In the genomic region with DNA sequence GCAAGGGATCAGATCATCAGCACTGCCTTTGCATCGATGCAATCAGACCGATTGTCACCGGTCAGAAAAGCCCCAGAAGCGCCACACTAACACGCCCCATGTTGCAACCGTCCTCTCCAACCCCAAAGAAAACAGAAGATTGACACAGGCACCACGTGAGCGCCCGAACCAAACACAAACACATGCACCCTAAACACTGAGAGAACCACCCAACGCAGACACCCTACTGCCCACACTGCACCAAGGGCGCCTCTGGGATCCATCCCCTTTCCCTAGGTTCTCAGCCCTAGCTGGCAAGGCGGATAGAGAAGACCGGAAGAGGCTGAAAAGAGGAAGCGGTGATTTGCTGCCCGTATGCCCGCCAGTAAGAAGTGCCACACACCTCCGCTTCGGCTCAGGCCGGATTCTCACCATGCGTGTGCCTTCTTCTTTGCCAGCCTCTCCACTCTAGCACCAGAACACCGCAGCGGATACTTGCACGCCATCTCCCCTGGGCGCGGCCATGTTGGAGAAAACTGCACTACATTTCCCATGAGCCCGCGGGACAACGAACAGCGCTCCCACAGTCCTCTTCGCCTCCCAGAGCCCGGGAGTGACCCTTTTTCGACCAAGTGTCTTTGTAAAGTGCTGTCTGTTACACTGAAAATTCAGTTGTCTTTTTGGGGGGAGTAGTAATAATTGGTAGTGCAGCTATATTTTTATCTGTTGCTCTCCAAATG, we compare ENCODE assay signal across 1 cellular context.
TF ChIP-seq lines count a peak whose summit lies in the region.

A gene with protein sequence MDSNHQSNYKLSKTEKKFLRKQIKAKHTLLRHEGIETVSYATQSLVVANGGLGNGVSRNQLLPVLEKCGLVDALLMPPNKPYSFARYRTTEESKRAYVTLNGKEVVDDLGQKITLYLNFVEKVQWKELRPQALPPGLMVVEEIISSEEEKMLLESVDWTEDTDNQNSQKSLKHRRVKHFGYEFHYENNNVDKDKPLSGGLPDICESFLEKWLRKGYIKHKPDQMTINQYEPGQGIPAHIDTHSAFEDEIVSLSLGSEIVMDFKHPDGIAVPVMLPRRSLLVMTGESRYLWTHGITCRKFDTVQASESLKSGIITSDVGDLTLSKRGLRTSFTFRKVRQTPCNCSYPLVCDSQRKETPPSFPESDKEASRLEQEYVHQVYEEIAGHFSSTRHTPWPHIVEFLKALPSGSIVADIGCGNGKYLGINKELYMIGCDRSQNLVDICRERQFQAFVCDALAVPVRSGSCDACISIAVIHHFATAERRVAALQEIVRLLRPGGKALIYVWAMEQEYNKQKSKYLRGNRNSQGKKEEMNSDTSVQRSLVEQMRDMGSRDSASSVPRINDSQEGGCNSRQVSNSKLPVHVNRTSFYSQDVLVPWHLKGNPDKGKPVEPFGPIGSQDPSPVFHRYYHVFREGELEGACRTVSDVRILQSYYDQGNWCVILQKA (minus strand): TSS at position 517 of the 719 bp plus-strand sequence. CDS start 4,842 bp downstream, outside the sequence.

TF ChIP-seq in K562, 482 proteins besides CTCF, POLR2A, EP300 and RAD21 (continued from another document and continues in another):
- TF ChIP-seq, protein P1, sequence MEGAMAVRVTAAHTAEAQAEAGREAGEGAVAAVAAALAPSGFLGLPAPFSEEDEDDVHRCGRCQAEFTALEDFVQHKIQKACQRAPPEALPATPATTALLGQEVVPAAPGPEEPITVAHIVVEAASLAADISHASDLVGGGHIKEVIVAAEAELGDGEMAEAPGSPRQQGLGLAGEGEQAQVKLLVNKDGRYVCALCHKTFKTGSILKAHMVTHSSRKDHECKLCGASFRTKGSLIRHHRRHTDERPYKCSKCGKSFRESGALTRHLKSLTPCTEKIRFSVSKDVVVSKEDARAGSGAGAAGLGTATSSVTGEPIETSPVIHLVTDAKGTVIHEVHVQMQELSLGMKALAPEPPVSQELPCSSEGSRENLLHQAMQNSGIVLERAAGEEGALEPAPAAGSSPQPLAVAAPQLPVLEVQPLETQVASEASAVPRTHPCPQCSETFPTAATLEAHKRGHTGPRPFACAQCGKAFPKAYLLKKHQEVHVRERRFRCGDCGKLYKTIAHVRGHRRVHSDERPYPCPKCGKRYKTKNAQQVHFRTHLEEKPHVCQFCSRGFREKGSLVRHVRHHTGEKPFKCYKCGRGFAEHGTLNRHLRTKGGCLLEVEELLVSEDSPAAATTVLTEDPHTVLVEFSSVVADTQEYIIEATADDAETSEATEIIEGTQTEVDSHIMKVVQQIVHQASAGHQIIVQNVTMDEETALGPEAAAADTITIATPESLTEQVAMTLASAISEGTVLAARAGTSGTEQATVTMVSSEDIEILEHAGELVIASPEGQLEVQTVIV (CRISPR knock-in tag; IDR thresholded peaks at IDR 0.05; ENCODE audit: borderline replicate concordance) = no peak
- TF ChIP-seq SIX5 (IDR thresholded peaks at IDR 0.05; ENCODE audit: borderline replicate concordance in 1 of 2, insufficient read depth in 1 of 2, low read depth in 1 of 2, low read length in 2 of 2) (peak; percentile 90 to 93), TARDBP (IDR thresholded peaks at IDR 0.05) (no peak), ESRRB (CRISPR knock-in tag; IDR thresholded peaks at IDR 0.05; ENCODE audit: borderline replicate concordance) (no peak), ZFX (CRISPR knock-in tag; IDR thresholded peaks at IDR 0.05) (no peak), SOX6 (IDR thresholded peaks at IDR 0.05) (no peak), FOXP1 (CRISPR knock-in tag; IDR thresholded peaks at IDR 0.05) (peak; percentile 64; the same call in 1 of the 2 replicates), DDX20 (tag; IDR thresholded peaks at IDR 0.05; ENCODE audit: low read depth) (no peak), RCOR1 (IDR thresholded peaks at IDR 0.05; ENCODE audit: borderline replicate concordance in 1 of 2, low read depth in 2 of 2, low read length in 2 of 2) (0 out of 4 replicates have a peak, but pooled peaks have one; percentile 8 to 51), MCM2 (IDR thresholded peaks at IDR 0.05; ENCODE audit: low read depth) (no peak), MCM5 (IDR thresholded peaks at IDR 0.05; ENCODE audit: low read depth) (no peak), CBX8 (IDR thresholded peaks at IDR 0.05; ENCODE audit: borderline replicate concordance, extremely low read depth, low read depth, low read length, poor library complexity, severe bottlenecking) (no peak), PML (IDR thresholded peaks at IDR 0.05; ENCODE audit: low read length) (0 out of 2 replicates have a peak, but pooled peaks have one; percentile 13), NFATC3 (IDR thresholded peaks at IDR 0.05) (no peak), SMC3 (conservative IDR thresholded peaks at IDR 0.05; ENCODE audit: insufficient read depth, low read depth, low read length) (no peak), KLF6 (CRISPR knock-in tag; IDR thresholded peaks at IDR 0.05; ENCODE audit: borderline replicate concordance) (no peak), U2AF1 (optimal IDR thresholded peaks at IDR 0.05; ENCODE audit: low read depth, low read length) (no peak), ZNF274 (IDR thresholded peaks at IDR 0.05; ENCODE audit: borderline replicate concordance, low read depth, low read length) (no peak), ARID2 (IDR thresholded peaks at IDR 0.05) (no peak), JUN (IDR thresholded peaks at IDR 0.05; ENCODE audit: borderline replicate concordance, low read depth, low read length) (peak; percentile 70; the same call in 1 of the 2 replicates), JUN (CRISPR knock-in tag; IDR thresholded peaks at IDR 0.05; ENCODE audit: borderline replicate concordance) (no peak), COPS2 (conservative IDR thresholded peaks at IDR 0.05) (no peak), ZNF780A (CRISPR knock-in tag; IDR thresholded peaks at IDR 0.05) (no peak), TCF7L2 (IDR thresholded peaks at IDR 0.05; ENCODE audit: low read depth, low read length) (no peak), ZNF133 (CRISPR knock-in tag; IDR thresholded peaks at IDR 0.05) (no peak), MED1 (CRISPR knock-in tag; IDR thresholded peaks at IDR 0.05; ENCODE audit: borderline replicate concordance) (no peak), ZNF311 (CRISPR knock-in tag; IDR thresholded peaks at IDR 0.05) (peak; percentile 31; the same call in 1 of the 2 replicates), PTRF (tag; IDR thresholded peaks at IDR 0.05) (no peak), CSDE1 (IDR thresholded peaks at IDR 0.05) (no peak), ZFP30 (CRISPR knock-in tag; IDR thresholded peaks at IDR 0.05; ENCODE audit: borderline replicate concordance) (no peak), PRPF4 (IDR thresholded peaks at IDR 0.05; ENCODE audit: insufficient read depth, low read depth, low read length, poor library complexity, severe bottlenecking) (no peak), U2AF2 (optimal IDR thresholded peaks at IDR 0.05; ENCODE audit: low read depth, low read length) (no peak), RBM17 (IDR thresholded peaks at IDR 0.05; ENCODE audit: borderline replicate concordance, low read depth, low read length) (no peak), GATAD2A (IDR thresholded peaks at IDR 0.05) (no peak), ZKSCAN8 (CRISPR knock-in tag; IDR thresholded peaks at IDR 0.05) (no peak)
- TF ChIP-seq, protein P2, sequence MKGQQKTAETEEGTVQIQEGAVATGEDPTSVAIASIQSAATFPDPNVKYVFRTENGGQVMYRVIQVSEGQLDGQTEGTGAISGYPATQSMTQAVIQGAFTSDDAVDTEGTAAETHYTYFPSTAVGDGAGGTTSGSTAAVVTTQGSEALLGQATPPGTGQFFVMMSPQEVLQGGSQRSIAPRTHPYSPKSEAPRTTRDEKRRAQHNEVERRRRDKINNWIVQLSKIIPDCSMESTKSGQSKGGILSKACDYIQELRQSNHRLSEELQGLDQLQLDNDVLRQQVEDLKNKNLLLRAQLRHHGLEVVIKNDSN (CRISPR knock-in tag; IDR thresholded peaks at IDR 0.05) = peak; percentile 86
- TF ChIP-seq, protein P3, sequence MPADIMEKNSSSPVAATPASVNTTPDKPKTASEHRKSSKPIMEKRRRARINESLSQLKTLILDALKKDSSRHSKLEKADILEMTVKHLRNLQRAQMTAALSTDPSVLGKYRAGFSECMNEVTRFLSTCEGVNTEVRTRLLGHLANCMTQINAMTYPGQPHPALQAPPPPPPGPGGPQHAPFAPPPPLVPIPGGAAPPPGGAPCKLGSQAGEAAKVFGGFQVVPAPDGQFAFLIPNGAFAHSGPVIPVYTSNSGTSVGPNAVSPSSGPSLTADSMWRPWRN (IDR thresholded peaks at IDR 0.05; ENCODE audit: low read depth) = no peak
- TF ChIP-seq, protein P4, sequence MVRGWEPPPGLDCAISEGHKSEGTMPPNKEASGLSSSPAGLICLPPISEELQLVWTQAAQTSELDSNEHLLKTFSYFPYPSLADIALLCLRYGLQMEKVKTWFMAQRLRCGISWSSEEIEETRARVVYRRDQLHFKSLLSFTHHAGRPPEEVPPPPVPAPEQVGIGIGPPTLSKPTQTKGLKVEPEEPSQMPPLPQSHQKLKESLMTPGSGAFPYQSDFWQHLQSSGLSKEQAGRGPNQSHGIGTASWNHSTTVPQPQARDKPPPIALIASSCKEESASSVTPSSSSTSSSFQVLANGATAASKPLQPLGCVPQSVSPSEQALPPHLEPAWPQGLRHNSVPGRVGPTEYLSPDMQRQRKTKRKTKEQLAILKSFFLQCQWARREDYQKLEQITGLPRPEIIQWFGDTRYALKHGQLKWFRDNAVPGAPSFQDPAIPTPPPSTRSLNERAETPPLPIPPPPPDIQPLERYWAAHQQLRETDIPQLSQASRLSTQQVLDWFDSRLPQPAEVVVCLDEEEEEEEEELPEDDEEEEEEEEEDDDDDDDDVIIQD (CRISPR knock-in tag; IDR thresholded peaks at IDR 0.05) = no peak
- TF ChIP-seq, protein P5, sequence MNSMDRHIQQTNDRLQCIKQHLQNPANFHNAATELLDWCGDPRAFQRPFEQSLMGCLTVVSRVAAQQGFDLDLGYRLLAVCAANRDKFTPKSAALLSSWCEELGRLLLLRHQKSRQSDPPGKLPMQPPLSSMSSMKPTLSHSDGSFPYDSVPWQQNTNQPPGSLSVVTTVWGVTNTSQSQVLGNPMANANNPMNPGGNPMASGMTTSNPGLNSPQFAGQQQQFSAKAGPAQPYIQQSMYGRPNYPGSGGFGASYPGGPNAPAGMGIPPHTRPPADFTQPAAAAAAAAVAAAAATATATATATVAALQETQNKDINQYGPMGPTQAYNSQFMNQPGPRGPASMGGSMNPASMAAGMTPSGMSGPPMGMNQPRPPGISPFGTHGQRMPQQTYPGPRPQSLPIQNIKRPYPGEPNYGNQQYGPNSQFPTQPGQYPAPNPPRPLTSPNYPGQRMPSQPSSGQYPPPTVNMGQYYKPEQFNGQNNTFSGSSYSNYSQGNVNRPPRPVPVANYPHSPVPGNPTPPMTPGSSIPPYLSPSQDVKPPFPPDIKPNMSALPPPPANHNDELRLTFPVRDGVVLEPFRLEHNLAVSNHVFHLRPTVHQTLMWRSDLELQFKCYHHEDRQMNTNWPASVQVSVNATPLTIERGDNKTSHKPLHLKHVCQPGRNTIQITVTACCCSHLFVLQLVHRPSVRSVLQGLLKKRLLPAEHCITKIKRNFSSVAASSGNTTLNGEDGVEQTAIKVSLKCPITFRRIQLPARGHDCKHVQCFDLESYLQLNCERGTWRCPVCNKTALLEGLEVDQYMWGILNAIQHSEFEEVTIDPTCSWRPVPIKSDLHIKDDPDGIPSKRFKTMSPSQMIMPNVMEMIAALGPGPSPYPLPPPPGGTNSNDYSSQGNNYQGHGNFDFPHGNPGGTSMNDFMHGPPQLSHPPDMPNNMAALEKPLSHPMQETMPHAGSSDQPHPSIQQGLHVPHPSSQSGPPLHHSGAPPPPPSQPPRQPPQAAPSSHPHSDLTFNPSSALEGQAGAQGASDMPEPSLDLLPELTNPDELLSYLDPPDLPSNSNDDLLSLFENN (IDR thresholded peaks at IDR 0.05; ENCODE audit: low read depth in 2 of 2, low read length in 2 of 2) = no peak
- TF ChIP-seq, protein P6, sequence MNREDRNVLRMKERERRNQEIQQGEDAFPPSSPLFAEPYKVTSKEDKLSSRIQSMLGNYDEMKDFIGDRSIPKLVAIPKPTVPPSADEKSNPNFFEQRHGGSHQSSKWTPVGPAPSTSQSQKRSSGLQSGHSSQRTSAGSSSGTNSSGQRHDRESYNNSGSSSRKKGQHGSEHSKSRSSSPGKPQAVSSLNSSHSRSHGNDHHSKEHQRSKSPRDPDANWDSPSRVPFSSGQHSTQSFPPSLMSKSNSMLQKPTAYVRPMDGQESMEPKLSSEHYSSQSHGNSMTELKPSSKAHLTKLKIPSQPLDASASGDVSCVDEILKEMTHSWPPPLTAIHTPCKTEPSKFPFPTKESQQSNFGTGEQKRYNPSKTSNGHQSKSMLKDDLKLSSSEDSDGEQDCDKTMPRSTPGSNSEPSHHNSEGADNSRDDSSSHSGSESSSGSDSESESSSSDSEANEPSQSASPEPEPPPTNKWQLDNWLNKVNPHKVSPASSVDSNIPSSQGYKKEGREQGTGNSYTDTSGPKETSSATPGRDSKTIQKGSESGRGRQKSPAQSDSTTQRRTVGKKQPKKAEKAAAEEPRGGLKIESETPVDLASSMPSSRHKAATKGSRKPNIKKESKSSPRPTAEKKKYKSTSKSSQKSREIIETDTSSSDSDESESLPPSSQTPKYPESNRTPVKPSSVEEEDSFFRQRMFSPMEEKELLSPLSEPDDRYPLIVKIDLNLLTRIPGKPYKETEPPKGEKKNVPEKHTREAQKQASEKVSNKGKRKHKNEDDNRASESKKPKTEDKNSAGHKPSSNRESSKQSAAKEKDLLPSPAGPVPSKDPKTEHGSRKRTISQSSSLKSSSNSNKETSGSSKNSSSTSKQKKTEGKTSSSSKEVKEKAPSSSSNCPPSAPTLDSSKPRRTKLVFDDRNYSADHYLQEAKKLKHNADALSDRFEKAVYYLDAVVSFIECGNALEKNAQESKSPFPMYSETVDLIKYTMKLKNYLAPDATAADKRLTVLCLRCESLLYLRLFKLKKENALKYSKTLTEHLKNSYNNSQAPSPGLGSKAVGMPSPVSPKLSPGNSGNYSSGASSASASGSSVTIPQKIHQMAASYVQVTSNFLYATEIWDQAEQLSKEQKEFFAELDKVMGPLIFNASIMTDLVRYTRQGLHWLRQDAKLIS (CRISPR knock-in tag; IDR thresholded peaks at IDR 0.05) = no peak
- TF ChIP-seq, protein P7, sequence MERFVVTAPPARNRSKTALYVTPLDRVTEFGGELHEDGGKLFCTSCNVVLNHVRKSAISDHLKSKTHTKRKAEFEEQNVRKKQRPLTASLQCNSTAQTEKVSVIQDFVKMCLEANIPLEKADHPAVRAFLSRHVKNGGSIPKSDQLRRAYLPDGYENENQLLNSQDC (CRISPR knock-in tag; IDR thresholded peaks at IDR 0.05) = no peak
- TF ChIP-seq, protein P8, sequence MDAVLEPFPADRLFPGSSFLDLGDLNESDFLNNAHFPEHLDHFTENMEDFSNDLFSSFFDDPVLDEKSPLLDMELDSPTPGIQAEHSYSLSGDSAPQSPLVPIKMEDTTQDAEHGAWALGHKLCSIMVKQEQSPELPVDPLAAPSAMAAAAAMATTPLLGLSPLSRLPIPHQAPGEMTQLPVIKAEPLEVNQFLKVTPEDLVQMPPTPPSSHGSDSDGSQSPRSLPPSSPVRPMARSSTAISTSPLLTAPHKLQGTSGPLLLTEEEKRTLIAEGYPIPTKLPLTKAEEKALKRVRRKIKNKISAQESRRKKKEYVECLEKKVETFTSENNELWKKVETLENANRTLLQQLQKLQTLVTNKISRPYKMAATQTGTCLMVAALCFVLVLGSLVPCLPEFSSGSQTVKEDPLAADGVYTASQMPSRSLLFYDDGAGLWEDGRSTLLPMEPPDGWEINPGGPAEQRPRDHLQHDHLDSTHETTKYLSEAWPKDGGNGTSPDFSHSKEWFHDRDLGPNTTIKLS (IDR thresholded peaks at IDR 0.05; ENCODE audit: borderline replicate concordance, low read depth) = peak; percentile 84; the same call in 1 of the 2 replicates
